12 cellular contexts compared by ENCODE assay signal in the genomic region with DNA sequence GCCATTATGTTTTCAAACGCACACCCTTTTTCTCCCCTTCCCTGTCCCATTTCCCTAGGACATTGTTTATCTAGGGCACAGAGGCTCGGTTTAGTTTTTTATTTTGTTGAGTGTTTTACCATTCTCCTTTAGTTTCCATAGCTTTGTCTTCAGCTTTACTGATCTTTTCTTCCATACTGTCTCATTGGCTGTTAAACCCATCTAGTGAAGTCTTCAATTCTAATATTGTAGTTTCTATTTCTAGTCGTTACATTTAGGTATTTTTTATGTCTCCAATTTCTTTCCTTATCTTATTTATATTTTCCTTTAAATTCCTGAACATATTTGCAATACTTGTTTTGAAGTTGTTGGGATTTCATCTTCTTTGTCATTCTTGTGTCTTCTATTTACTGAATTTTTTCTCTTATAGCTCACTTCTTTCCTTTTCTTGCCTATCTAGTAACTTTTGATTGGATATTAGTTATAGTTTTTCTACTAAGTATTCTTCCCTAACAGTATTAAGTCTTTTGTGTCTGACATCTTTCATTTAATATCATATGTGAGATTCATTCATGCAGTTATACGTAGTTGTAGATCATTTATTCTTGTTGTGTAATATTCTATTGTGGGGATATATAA. TPM values are rescaled to one million over a fixed set of nuclear protein-coding genes. Genes with fewer than 3 reads are reported as not detected.
DNase-seq lines count a peak whose midpoint lies in the region; ATAC-seq and TF ChIP-seq lines count a peak whose summit lies in the region.
"Had no signal": no experiment of that assay in that cellular context is flagged by ENCODE, and none has a peak within 500 bp of the region (broad histone marks: within the 10 kb centered on the region; RNA-seq: fewer than 3 reads in every experiment).

No MANE protein-coding gene starts in this region.

- POLR2A ChIA-PET in RWPE1 (lab: Yijun Ruan, JAX; ENCODE audit: low non-redundant PET): no interaction called here

- no TSS peak for BruUV-seq in mammary epithelial cell (replicated peaks; lab: Mats Ljungman, UMichigan)

- in situ Hi-C loops in mammary epithelial cell (cut with MboI; ENCODE audit: low sequenced_read_pairs in 2 of 2): loop anchor here in 1 of 2 donors (5.0 kb wide), 1 partner anchor 39 kb away; no protein-coding TSS in a partner anchor

- CTCF ChIA-PET in mammary epithelial cell (lab: Charles Lee; ENCODE audit: low non-redundant PET): no interaction called here
- CTCF ChIA-PET in RWPE1 (lab: Yijun Ruan, JAX): interaction anchor here (0.6 to 2.0 kb wide), 5 partner anchors 9 to 166 kb away, joined by 3 to 9 read pairs (median 6); no protein-coding TSS in a partner anchor

- H3K27ac Mint-ChIP-seq in CD14-positive monocyte (peak overlapping the region; percentile 94 to 99 (median 97)), HFFc6 (peak overlapping the region; percentile 92)
- H3K27ac Mint-ChIP-seq in T-helper 2 cell treated with Interferon-gamma antibody and Interleukin-4, amounts not matched to agents 5 μg/mL and 100 μg/mL, for 36 hours: no peak overlapping the region

- peak overlapping the region in 1 of 2 donors; percentile 50 for H3K4me3 Mint-ChIP-seq in CD14-positive monocyte
- no peak overlapping the region for H3K4me3 Mint-ChIP-seq in HFFc6
- H3K4me3 Mint-ChIP-seq in T-helper 2 cell treated with Interferon-gamma antibody and Interleukin-4, amounts not matched to agents 5 μg/mL and 100 μg/mL, for 36 hours: no peak overlapping the region

- no peak for DNase-seq in CD14-positive monocyte (ENCODE audit: low spot score)
- no peak for DNase-seq in HFFc6
- no peak for DNase-seq in mammary epithelial cell
- DNase-seq in osteoblast (ENCODE audit: insufficient read length, low spot score, missing footprints): no peak
- DNase-seq in T-helper 2 cell treated with Interferon-gamma antibody and Interleukin-4, amounts not matched to agents 5 μg/mL and 100 μg/mL, for 36 hours (ENCODE audit: low spot score): no peak
- no peak for DNase-seq in RWPE1 (ENCODE audit: low spot score)
- DNase-seq: activated CD4-positive, CD25-positive, alpha-beta regulatory T cell treated with anti-CD3 and anti-CD28 coated beads, Interleukin-2, amount 50 U/mL, for 72 hours; activated gamma-delta T cell treated with Interleukin-2 at 50 U/mL for 16 hours; GDM1; MV-4-11; stimulated activated CD4-positive, alpha-beta T cell treated with anti-CD3 and anti-CD28 coated beads, Interleukin-2, amount 100 ng/mL, for 48 hours had no signal

- H3K4me2 ChIP-seq in mammary epithelial cell (ENCODE audit: insufficient read depth, low read depth, low read length) (no peak overlapping the region), osteoblast (ENCODE audit: insufficient read depth, low read length) (no peak overlapping the region)

- H3K27me3 Mint-ChIP-seq in CD14-positive monocyte (ENCODE audit: low read depth in 3 of 3) (no peaks in the 10 kb centered on the region), HFFc6 (ENCODE audit: insufficient read depth) (no peaks in the 10 kb centered on the region; the same call in 1 of the 2 replicates)
- H3K27me3 Mint-ChIP-seq in T-helper 2 cell treated with Interferon-gamma antibody and Interleukin-4, amounts not matched to agents 5 μg/mL and 100 μg/mL, for 36 hours (ENCODE audit: low read depth): no peaks in the 10 kb centered on the region

- H3K27ac ChIP-seq in mammary epithelial cell (ENCODE audit: insufficient read depth, low read depth, low read length) (peak overlapping the region; percentile 88), osteoblast (ENCODE audit: low read depth, low read length) (peak overlapping the region; percentile 50), RWPE1 (no peak overlapping the region)

- peaks cover 0 to 6% (median 0%) of the 10 kb centered on the region in 7 donors for H3K9me3 Mint-ChIP-seq in CD14-positive monocyte
- no peaks in the 10 kb centered on the region for H3K9me3 Mint-ChIP-seq in HFFc6
- peaks cover 12% of the 10 kb centered on the region for H3K9me3 Mint-ChIP-seq in T-helper 2 cell treated with Interferon-gamma antibody and Interleukin-4, amounts not matched to agents 5 μg/mL and 100 μg/mL, for 36 hours

- H2AFZ ChIP-seq in mammary epithelial cell (ENCODE audit: low read depth, low read length) (no peak overlapping the region), osteoblast (ENCODE audit: low read length) (no peak overlapping the region)

- H3K4me1 ChIP-seq in mammary epithelial cell (ENCODE audit: insufficient read depth, low read length): peaks cover 71% of the 10 kb centered on the region
- peaks cover 69% of the 10 kb centered on the region for H3K4me1 ChIP-seq in osteoblast (ENCODE audit: insufficient read depth, low read length)

- peaks cover 54 to 55% of the 10 kb centered on the region in 2 donors for H3K36me3 Mint-ChIP-seq in CD14-positive monocyte
- H3K36me3 Mint-ChIP-seq in HFFc6 (ENCODE audit: low read depth): peaks cover 29% of the 10 kb centered on the region
- H3K36me3 Mint-ChIP-seq in T-helper 2 cell treated with Interferon-gamma antibody and Interleukin-4, amounts not matched to agents 5 μg/mL and 100 μg/mL, for 36 hours (ENCODE audit: low read depth): peaks cover 73% of the 10 kb centered on the region

- no peaks in the 10 kb centered on the region for H3K27me3 ChIP-seq in mammary epithelial cell (ENCODE audit: insufficient read depth, low read length)
- H3K27me3 ChIP-seq in osteoblast (ENCODE audit: insufficient read depth, low read length): no peaks in the 10 kb centered on the region

- H4K20me1 ChIP-seq in mammary epithelial cell (ENCODE audit: insufficient read depth, low read length) (no peaks in the 10 kb centered on the region), osteoblast (ENCODE audit: insufficient read depth, low read length) (peaks cover 3% of the 10 kb centered on the region)

- H3K79me2 ChIP-seq in mammary epithelial cell (ENCODE audit: insufficient read depth, low read length) (peaks cover 92% of the 10 kb centered on the region), osteoblast (ENCODE audit: insufficient read depth, low read length) (peaks cover 36% of the 10 kb centered on the region)

- H3K4me3 ChIP-seq in mammary epithelial cell (replicated peaks in 1 of 3; ENCODE audit: insufficient read depth in 1 of 3, low read depth in 2 of 3, low read length in 3 of 3) (no peak overlapping the region), osteoblast (ENCODE audit: insufficient read depth, low read length) (no peak overlapping the region)

- TF ChIP-seq CTCF in CD14-positive monocyte (IDR thresholded peaks at IDR 0.05): no peak
- no peak for TF ChIP-seq CTCF in HFFc6 (IDR thresholded peaks at IDR 0.05)
- TF ChIP-seq CTCF in mammary epithelial cell (conservative IDR thresholded peaks at IDR 0.05 in 1 of 2, IDR thresholded peaks at IDR 0.05 in 1 of 2; ENCODE audit: extremely low read depth in 1 of 2, insufficient read depth in 1 of 2, low read depth in 1 of 2, low read length in 2 of 2): no peak
- TF ChIP-seq CTCF in osteoblast (IDR thresholded peaks at IDR 0.05; ENCODE audit: extremely low read depth, low read depth, low read length): no peak
- no peak for TF ChIP-seq CTCF in RWPE1 (conservative IDR thresholded peaks at IDR 0.05; ENCODE audit: low read depth)

- no peak for ATAC-seq in HG02973 (IDR thresholded peaks at IDR 0.05; ENCODE audit: unreplicated experiment)

- H3K36me3 ChIP-seq in mammary epithelial cell (ENCODE audit: insufficient read depth, low read length): peaks cover 5% of the 10 kb centered on the region
- no peaks in the 10 kb centered on the region for H3K36me3 ChIP-seq in osteoblast (ENCODE audit: insufficient read depth, low read length)

- 90% methylated on average over 4 of the region's 4 CpGs for WGBS in mammary epithelial cell (ENCODE audit: low coverage, missing lambda C conversion rate)

- dilution Hi-C loops in mammary epithelial cell (cut with HindIII; ENCODE audit: low sequenced_read_pairs): no loop called here

- H3K9ac ChIP-seq in mammary epithelial cell (ENCODE audit: insufficient read depth, low read length): no peak overlapping the region

- intact Hi-C loops in CD14-positive monocyte (cut with micrococcal nuclease): no loop called here
- intact Hi-C loops in mammary epithelial cell (cut with micrococcal nuclease): no loop called here

- H3K4me1 Mint-ChIP-seq in CD14-positive monocyte (peaks cover 99% of the 10 kb centered on the region), HFFc6 (ENCODE audit: low read depth) (peaks cover 94% of the 10 kb centered on the region)
- peaks cover 77% of the 10 kb centered on the region for H3K4me1 Mint-ChIP-seq in T-helper 2 cell treated with Interferon-gamma antibody and Interleukin-4, amounts not matched to agents 5 μg/mL and 100 μg/mL, for 36 hours (ENCODE audit: low read depth)

- H3K9me3 ChIP-seq in mammary epithelial cell (replicated peaks; ENCODE audit: insufficient read depth, low read length) (no peaks in the 10 kb centered on the region), osteoblast (ENCODE audit: low read depth, low read length) (no peaks in the 10 kb centered on the region)

RNA-seq across cellular contexts. Expression of gene SH2D4B, which starts 41.0 kb away (rescaled TPM):
- not detected for polyA plus RNA-seq in CD14-positive monocyte
- not detected for total RNA-seq in HFFc6 (2021; fragmentation: NEBNext Ultra II Directional; extraction: Animal tissue kit (Norgen Biotek cat#: 25700))
- total RNA-seq in mammary epithelial cell: under 1 TPM in 1 of 2 donors, not detected in 1; under 0.01 TPM
- 0.02 TPM for polyA plus RNA-seq in mammary epithelial cell
- polyA minus RNA-seq in mammary epithelial cell: not detected
- total RNA-seq in osteoblast: under 0.01 TPM in 1 of 2 replicates, not detected in the other

RNA-seq across cellular contexts. Expression of gene TSPAN14, which starts 42.6 kb away (rescaled TPM):
- 100 to 1,000 TPM; 123 to 160 TPM for polyA plus RNA-seq in CD14-positive monocyte
- 10 to 100 TPM; 72.9 to 96.2 (median 84.5) TPM for total RNA-seq in HFFc6 (2021; fragmentation: NEBNext Ultra II Directional; extraction: Animal tissue kit (Norgen Biotek cat#: 25700))
- 100 to 1,000 TPM in 1 of 2 donors, 10 to 100 TPM in 1; 47.8 to 102 TPM for total RNA-seq in mammary epithelial cell
- 97.2 TPM for polyA plus RNA-seq in mammary epithelial cell
- polyA minus RNA-seq in mammary epithelial cell: 85.5 TPM
- total RNA-seq in osteoblast: 19.2 and 23.9 TPM in 2 replicates
